Comparison of ENCODE assay signal across 24 cellular contexts in the genomic region with DNA sequence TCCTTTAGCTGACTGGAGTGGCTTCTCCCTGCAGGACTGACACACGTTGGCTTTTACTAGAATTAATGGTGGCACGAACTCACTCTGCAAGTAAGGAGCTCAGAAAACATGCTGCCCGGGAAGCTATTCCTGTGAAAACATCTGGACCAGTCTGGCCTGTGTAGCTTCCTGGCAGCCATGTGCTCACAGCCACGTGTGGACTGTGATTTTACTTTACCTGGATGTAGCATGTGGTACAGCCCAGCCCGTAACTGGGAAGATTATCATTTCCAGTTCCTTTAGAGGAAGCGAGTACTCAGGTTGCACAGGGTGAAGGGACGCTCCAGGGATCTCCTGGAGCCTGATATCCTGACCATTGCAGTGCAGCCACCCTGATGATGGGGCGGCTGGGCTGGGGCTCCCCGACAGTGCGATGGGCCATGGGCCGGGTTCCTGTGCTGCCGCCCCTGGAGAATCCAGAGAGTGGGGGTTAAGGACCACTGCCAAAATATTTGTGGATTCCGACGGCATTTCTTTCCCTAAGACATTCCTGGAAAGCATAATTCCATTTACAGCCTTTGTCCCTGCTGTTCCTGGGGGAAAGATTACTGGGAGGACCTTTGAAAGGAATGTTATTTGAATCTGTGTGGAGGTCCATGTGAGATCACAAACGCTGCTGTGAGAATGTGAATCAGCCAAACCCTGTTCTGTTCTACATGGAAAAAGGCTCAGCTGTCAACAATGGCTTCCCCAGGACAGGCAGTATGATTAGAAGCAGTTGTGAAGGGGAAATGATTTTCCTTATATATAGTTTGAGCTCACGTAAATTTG. TPM values are rescaled to one million over a fixed set of nuclear protein-coding genes. Genes with fewer than 3 reads are reported as not detected.
"Had no signal": no experiment of that assay in that cellular context is flagged by ENCODE, and none has a peak within 500 bp of the region (broad histone marks: within the 10 kb centered on the region; RNA-seq: fewer than 3 reads in every experiment).

No MANE protein-coding gene starts in this region.

- H3K27ac ChIP-seq: body of pancreas, cardiac muscle cell, heart left ventricle, lower lobe of right lung, tibial artery had no signal

- H3K36me3 Mint-ChIP-seq: activated naive CD8-positive, alpha-beta T cell treated with anti-CD3 and anti-CD28 coated beads for 36 hours; naive B cell had no signal

- ATAC-seq: activated T-cell treated with anti-CD3 and anti-CD28 coated beads, Interleukin-2, amount 50 U/mL, for 4 hours; body of pancreas; heart left ventricle; left colon; lower lobe of right lung; stimulated activated naive CD8-positive, alpha-beta T cell treated with anti-CD3 and anti-CD28 coated beads, Interleukin-15, Interleukin-2, amounts not matched to agents 100 U/mL and 50 U/mL, for 24 hours had no signal

- H3K9me3 ChIP-seq: body of pancreas, heart left ventricle, lower lobe of right lung, tibial artery had no signal

- H3K36me3 ChIP-seq: cardiac muscle cell, heart left ventricle, lower lobe of right lung, tibial artery had no signal

- FAIRE-seq: endometrium, keratinocyte had no signal

- H3K27ac Mint-ChIP-seq: activated naive CD8-positive, alpha-beta T cell treated with anti-CD3 and anti-CD28 coated beads for 36 hours; naive B cell; progenitor cell of endocrine pancreas; T-helper 1 cell treated with Interleukin-12 subunit alpha and Interleukin-12 subunit beta and Interleukin-4 antibody, amounts not matched to agents 30 μg/mL and 1 μg/mL, for 36 hours had no signal

- DNase-seq: activated CD4-positive, alpha-beta T cell treated with anti-CD3 and anti-CD28 coated beads for 4 hours; activated CD4-positive, alpha-beta T cell treated with anti-CD3 and anti-CD28 coated beads, Interleukin-2, amount 50 U/mL, for 48 hours; activated CD4-positive, CD25-positive, alpha-beta regulatory T cell; activated CD8-positive, alpha-beta memory T cell treated with anti-CD3 and anti-CD28 coated beads, Interleukin-2, amount 50 U/mL, for 48 hours; activated naive CD4-positive, alpha-beta T cell treated with Interleukin-2 at 50 U/mL for 16 hours; activated naive CD8-positive, alpha-beta T cell treated with anti-CD3 and anti-CD28 coated beads for 36 hours; activated T-cell treated with anti-CD3 and anti-CD28 coated beads, Interleukin-2, amount 50 U/mL, for 4 hours; amniotic stem cell; body of pancreas; heart left ventricle; left colon; lower lobe of right lung; naive B cell; retina; stimulated activated CD4-positive, alpha-beta T cell treated with anti-CD3 and anti-CD28 coated beads, Interleukin-12 subunit alpha, Interleukin-12 subunit beta, amount 100 ng/mL, for 4 hours; stimulated activated CD4-positive, alpha-beta T cell treated with anti-CD3 and anti-CD28 coated beads, Interleukin-4, amount 100 ng/mL, for 4 hours; stimulated activated naive CD8-positive, alpha-beta T cell treated with anti-CD3 and anti-CD28 coated beads, Interleukin-15, Interleukin-2, amounts not matched to agents 100 U/mL and 50 U/mL, for 24 hours; tibial artery had no signal

- H3K4me3 ChIP-seq: body of pancreas, cardiac muscle cell, heart left ventricle, lower lobe of right lung, tibial artery had no signal

- H3K9me3 Mint-ChIP-seq: activated naive CD8-positive, alpha-beta T cell treated with anti-CD3 and anti-CD28 coated beads for 36 hours; activated T-cell treated with anti-CD3 and anti-CD28 coated beads, Interleukin-2, amount 50 U/mL, for 4 hours; naive B cell; T-helper 1 cell treated with Interleukin-12 subunit alpha and Interleukin-12 subunit beta and Interleukin-4 antibody, amounts not matched to agents 30 μg/mL and 1 μg/mL, for 36 hours had no signal

- H3K4me1 ChIP-seq: lower lobe of right lung had no signal

- H3K4me3 Mint-ChIP-seq: activated naive CD8-positive, alpha-beta T cell treated with anti-CD3 and anti-CD28 coated beads for 36 hours; activated T-cell treated with anti-CD3 and anti-CD28 coated beads, Interleukin-2, amount 50 U/mL, for 4 hours; naive B cell; T-helper 1 cell treated with Interleukin-12 subunit alpha and Interleukin-12 subunit beta and Interleukin-4 antibody, amounts not matched to agents 30 μg/mL and 1 μg/mL, for 36 hours had no signal

- H3K4me1 Mint-ChIP-seq: activated naive CD8-positive, alpha-beta T cell treated with anti-CD3 and anti-CD28 coated beads for 36 hours; naive B cell had no signal

- H3K27me3 Mint-ChIP-seq: progenitor cell of endocrine pancreas had no signal

- H3K27me3 ChIP-seq: body of pancreas, cardiac muscle cell, heart left ventricle, tibial artery had no signal

RNA-seq across cellular contexts. Expression of a gene that starts 35.0 kb away (rescaled TPM):
- total RNA-seq: osteoblast had no signal
- polyA plus RNA-seq: keratinocyte had no signal
